ENCODE assay signal across 34 cellular contexts in genomic region chr4:35673137-35673536, GRCh38.
DNase-seq lines count a peak whose midpoint lies in the region; ATAC-seq, FAIRE-seq and TF ChIP-seq lines count a peak whose summit lies in the region.
"Had no signal": no experiment of that assay in that cellular context is flagged by ENCODE, and none has a peak within 500 bp of the region (broad histone marks: within the 10 kb centered on the region; RNA-seq: fewer than 3 reads in every experiment).

No MANE protein-coding gene starts in this region.

- DNase-seq in HepG2 (ENCODE audit: low spot score) (no peak), right lobe of liver (no peak), A549 (ENCODE audit: low read depth in 1 of 2, low spot score in 1 of 2) (no peak), IMR-90 (no peak), K562 (ENCODE audit: extremely low read depth in 1 of 4, low spot score in 3 of 4) (no peak), DMS153 (lab: John Stamatoyannopoulos, UW) (no peak)
- DNase-seq in activated T-helper 2 cell treated with anti-CD3 and anti-CD28 coated beads, Interferon-gamma antibody, Interleukin-2, Interleukin-4, amounts not matched to agents 10 μg/mL and 5 μg/mL and 100 μg/mL, durations not matched to agents 14 hours and 24 hours and 36 hours (ENCODE audit: low spot score): no peak
- DNase-seq: 8988T; ACHN; AML-193; BE2C; C1 segment of cervical spinal cord; Caco-2; Calu3; CD4-positive, alpha-beta memory T cell; CD4-positive, alpha-beta T cell; CD4-positive, CD25-positive, alpha-beta regulatory T cell; CD8-positive, alpha-beta memory T cell; CD8-positive, alpha-beta T cell; COR-L47; DMS 273 treated with DMSO at 0.1 percent for 48 hours; DMS53; DMS79; DMS79 treated with DMSO at 0.1 percent for 48 hours; DND-41; EL had no signal

- H3K14ac ChIP-seq in IMR-90 (replicated peaks; ENCODE audit: low read depth, low read length): no peak overlapping the region

- no peaks in the 10 kb centered on the region for H3K79me1 ChIP-seq in IMR-90 (ENCODE audit: low read depth in 1 of 2, low read length in 2 of 2)

- H2AFZ ChIP-seq in HepG2 (ENCODE audit: low read length) (no peak overlapping the region), IMR-90 (replicated peaks; ENCODE audit: low read length, poor library complexity) (no peak overlapping the region), K562 (ENCODE audit: low read depth, low read length) (no peak overlapping the region)

- H3K56ac ChIP-seq in IMR-90 (ENCODE audit: extremely low read depth, insufficient read depth, low read length): no peak overlapping the region

- FAIRE-seq in HepG2 (lab: Jason Lieb, UNC) (no peak), A549 (lab: Jason Lieb, UNC) (no peak), K562 (lab: Jason Lieb, UNC) (no peak)
- FAIRE-seq: D721Med had no signal

- no peak overlapping the region for H3K4ac ChIP-seq in IMR-90 (ENCODE audit: low read depth, low read length)

- no peaks in the 10 kb centered on the region for H3K27me3 Mint-ChIP-seq in activated T-helper 2 cell treated with anti-CD3 and anti-CD28 coated beads, Interferon-gamma antibody, Interleukin-2, Interleukin-4, amounts not matched to agents 10 μg/mL and 5 μg/mL and 100 μg/mL, durations not matched to agents 14 hours and 24 hours and 36 hours (ENCODE audit: low read depth)
- H3K27me3 Mint-ChIP-seq: B cell; CD4-positive, alpha-beta memory T cell; CD4-positive, alpha-beta T cell; CD4-positive, CD25-positive, alpha-beta regulatory T cell; CD8-positive, alpha-beta memory T cell had no signal

- 4% methylated on average over 1 of the region's 1 CpG for WGBS in HepG2 (ENCODE audit: low lambda C conversion rate)
- 19% methylated on average over 1 of the region's 1 CpG for WGBS in right lobe of liver (ENCODE audit: insufficient coverage, low coverage, low lambda C conversion rate, missing lambda C conversion rate)
- WGBS in A549 (ENCODE audit: missing lambda C conversion rate): 4% methylated on average over 1 of the region's 1 CpG
- no CpG with 5 or more reads among the region's 1 CpG for WGBS in IMR-90 (ENCODE audit: extremely low coverage in 2 of 2, insufficient read length in 1 of 2), 2 experiments
- 0% methylated on average over 1 of the region's 1 CpG for WGBS in K562 (ENCODE audit: insufficient coverage, low coverage, missing lambda C conversion rate)

- no peak for ATAC-seq in HepG2
- ATAC-seq in right lobe of liver: no peak
- ATAC-seq in A549: no peak
- no peak for ATAC-seq in IMR-90 (ENCODE audit: low read depth)
- ATAC-seq in K562: no peak
- no peak for ATAC-seq in HG03439 (IDR thresholded peaks at IDR 0.05; ENCODE audit: unreplicated experiment)
- ATAC-seq: CD8-positive, alpha-beta T cell had no signal

- H3K27me3 ChIP-seq in HepG2 (ENCODE audit: control insufficient read depth in 1 of 2, insufficient read depth in 2 of 2, low read length in 2 of 2) (no peaks in the 10 kb centered on the region), right lobe of liver (no peaks in the 10 kb centered on the region), IMR-90 (ENCODE audit: control insufficient read depth, insufficient read depth, low read length) (no peaks in the 10 kb centered on the region), K562 (ENCODE audit: control insufficient read depth in 2 of 2, insufficient read depth in 2 of 2, low read length in 2 of 2) (no peaks in the 10 kb centered on the region)
- H3K27me3 ChIP-seq: BE2C; BLaER1; BLaER1 treated with 17β-estradiol and CSF1 and Interleukin-3, amounts not matched to agents 10 nM and 100 nM had no signal

- H3K9me3 Mint-ChIP-seq in activated T-helper 2 cell treated with anti-CD3 and anti-CD28 coated beads, Interferon-gamma antibody, Interleukin-2, Interleukin-4, amounts not matched to agents 10 μg/mL and 5 μg/mL and 100 μg/mL, durations not matched to agents 14 hours and 24 hours and 36 hours: no peaks in the 10 kb centered on the region
- H3K9me3 Mint-ChIP-seq: CD4-positive, alpha-beta T cell; CD8-positive, alpha-beta T cell had no signal

- no peaks in the 10 kb centered on the region for H3K36me3 ChIP-seq in HepG2 (replicated peaks in 1 of 2; ENCODE audit: control insufficient read depth in 1 of 2, insufficient read depth in 2 of 2, low read length in 2 of 2)
- H3K36me3 ChIP-seq in right lobe of liver: no peaks in the 10 kb centered on the region
- no peaks in the 10 kb centered on the region for H3K36me3 ChIP-seq in IMR-90 (ENCODE audit: control insufficient read depth, insufficient read depth, low read length)
- no peaks in the 10 kb centered on the region for H3K36me3 ChIP-seq in K562 (ENCODE audit: control insufficient read depth, insufficient read depth, low read length)
- H3K36me3 ChIP-seq: BE2C; BLaER1; BLaER1 treated with 17β-estradiol and CSF1 and Interleukin-3, amounts not matched to agents 10 nM and 100 nM had no signal

- H3K23ac ChIP-seq in IMR-90 (ENCODE audit: low read depth, low read length): no peak overlapping the region

- intact Hi-C loops in HepG2 (cut with micrococcal nuclease; ENCODE audit: unreplicated experiment): no loop called here
- intact Hi-C loops in right lobe of liver (cut with DNase I): no loop called here
- intact Hi-C loops in IMR-90 (cut with micrococcal nuclease): no loop called here
- intact Hi-C loops in K562 (cut with micrococcal nuclease): no loop called here
- intact Hi-C loops in activated T-helper 2 cell treated with anti-CD3 and anti-CD28 coated beads, Interferon-gamma antibody, Interleukin-2, Interleukin-4, amounts not matched to agents 10 μg/mL and 5 μg/mL and 100 μg/mL, durations not matched to agents 14 hours and 24 hours and 36 hours (cut with micrococcal nuclease): no loop called here

- no peaks in the 10 kb centered on the region for H3K4me1 Mint-ChIP-seq in activated T-helper 2 cell treated with anti-CD3 and anti-CD28 coated beads, Interferon-gamma antibody, Interleukin-2, Interleukin-4, amounts not matched to agents 10 μg/mL and 5 μg/mL and 100 μg/mL, durations not matched to agents 14 hours and 24 hours and 36 hours (ENCODE audit: low read depth)
- H3K4me1 Mint-ChIP-seq: B cell; CD14-positive monocyte; CD4-positive, alpha-beta memory T cell; CD4-positive, CD25-positive, alpha-beta regulatory T cell; CD8-positive, alpha-beta memory T cell had no signal

- TF ChIP-seq EP300 in HepG2 (IDR thresholded peaks at IDR 0.05; ENCODE audit: low read depth in 2 of 2, low read length in 2 of 2) (no peak), HepG2 (CRISPR knock-in tag; IDR thresholded peaks at IDR 0.05; ENCODE audit: borderline replicate concordance) (no peak), A549 (IDR thresholded peaks at IDR 0.05) (no peak), K562 (IDR thresholded peaks at IDR 0.05; ENCODE audit: low read length) (no peak)

- no peak for TF ChIP-seq RAD21 in HepG2 (CRISPR knock-in tag; IDR thresholded peaks at IDR 0.05)
- no peak for TF ChIP-seq RAD21 in A549 (conservative IDR thresholded peaks at IDR 0.05 in 1 of 2, IDR thresholded peaks at IDR 0.05 in 1 of 2)
- no peak for TF ChIP-seq RAD21 in IMR-90 (IDR thresholded peaks at IDR 0.05; ENCODE audit: low read length)
- TF ChIP-seq RAD21 in K562 (CRISPR knock-in tag; conservative IDR thresholded peaks at IDR 0.05 in 1 of 2, IDR thresholded peaks at IDR 0.05 in 1 of 2): no peak

- H4K5ac ChIP-seq in IMR-90 (ENCODE audit: low read depth, low read length): no peak overlapping the region

- H3K27ac ChIP-seq in HepG2 (ENCODE audit: extremely low read length, insufficient read depth, low read length) (no peak overlapping the region), right lobe of liver (no peak overlapping the region), A549 (no peak overlapping the region), IMR-90 (ENCODE audit: insufficient read depth, low read length) (no peak overlapping the region), K562 (ENCODE audit: extremely low read depth, low read depth, low read length) (no peak overlapping the region)
- H3K27ac ChIP-seq: 22Rv1; BLaER1; BLaER1 treated with 17β-estradiol and CSF1 and Interleukin-3, amounts not matched to agents 10 nM and 100 nM; C4-2B had no signal

- POLR2A ChIA-PET in HepG2 (lab: Yijun Ruan, JAX) (no interaction called here), A549 (lab: Yijun Ruan, JAX) (no interaction called here), IMR-90 (lab: Charles Lee; ENCODE audit: unreplicated experiment) (no interaction called here), K562 (lab: Yijun Ruan, JAX) (interaction anchor here (0.8 kb wide), 1 partner anchor 15 kb away, joined by 3 read pairs; no protein-coding TSS in a partner anchor)

- no peak overlapping the region for H3K4me2 ChIP-seq in HepG2 (ENCODE audit: low read depth, low read length)
- no peak overlapping the region for H3K4me2 ChIP-seq in A549
- H3K4me2 ChIP-seq in IMR-90 (ENCODE audit: low read depth, low read length): no peak overlapping the region
- H3K4me2 ChIP-seq in K562 (ENCODE audit: insufficient read depth, low read length): no peak overlapping the region
- H3K4me2 ChIP-seq: BLaER1; BLaER1 treated with 17β-estradiol and CSF1 and Interleukin-3, amounts not matched to agents 10 nM and 100 nM had no signal

- no peak overlapping the region for H3K9ac ChIP-seq in HepG2 (ENCODE audit: insufficient read depth, low read depth, low read length)
- H3K9ac ChIP-seq in IMR-90 (ENCODE audit: low read depth, low read length): no peak overlapping the region
- H3K9ac ChIP-seq in K562 (ENCODE audit: insufficient read depth in 1 of 2, low read depth in 2 of 2, low read length in 2 of 2): no peak overlapping the region
- H3K9ac ChIP-seq: BLaER1; BLaER1 treated with 17β-estradiol and CSF1 and Interleukin-3, amounts not matched to agents 10 nM and 100 nM had no signal

- CTCF ChIA-PET in HepG2 (lab: Yijun Ruan, JAX; ENCODE audit: low intra/inter-chr PET ratio, low total read pairs) (no interaction called here), A549 (lab: Yijun Ruan, JAX) (no interaction called here), IMR-90 (lab: Yijun Ruan, JAX) (no interaction called here), K562 (lab: Yijun Ruan, JAX; ENCODE audit: low intra/inter-chr PET ratio) (no interaction called here)

- no peaks in the 10 kb centered on the region for H3K36me3 Mint-ChIP-seq in activated T-helper 2 cell treated with anti-CD3 and anti-CD28 coated beads, Interferon-gamma antibody, Interleukin-2, Interleukin-4, amounts not matched to agents 10 μg/mL and 5 μg/mL and 100 μg/mL, durations not matched to agents 14 hours and 24 hours and 36 hours (ENCODE audit: low read depth)
- H3K36me3 Mint-ChIP-seq: CD14-positive monocyte; CD4-positive, alpha-beta memory T cell; CD4-positive, CD25-positive, alpha-beta regulatory T cell; CD8-positive, alpha-beta memory T cell; CD8-positive, alpha-beta T cell had no signal

- in situ Hi-C loops in HepG2 (cut with HindIII; ENCODE audit: extremely low pct_ligation_motif_present, low pct_unique_long_range_greater_than_20kb) (no loop called here), IMR-90 (cut with MboI; ENCODE audit: low sequenced_read_pairs) (no loop called here), K562 (cut with MboI) (no loop called here)

- H2BK120ac ChIP-seq in IMR-90 (ENCODE audit: low read depth, low read length): no peak overlapping the region

- H3K79me2 ChIP-seq in HepG2 (ENCODE audit: insufficient read depth, low read length) (no peaks in the 10 kb centered on the region), K562 (ENCODE audit: control insufficient read depth, insufficient read depth, low read length) (no peaks in the 10 kb centered on the region)

- dilution Hi-C loops in IMR-90 (cut with HindIII; ENCODE audit: low sequenced_read_pairs, unreplicated experiment): no loop called here

- no peak overlapping the region for H3K18ac ChIP-seq in IMR-90 (ENCODE audit: low read depth, low read length)

- H2BK5ac ChIP-seq in IMR-90 (ENCODE audit: low read depth, low read length, poor library complexity, severe bottlenecking): no peak overlapping the region

- no peak overlapping the region for H4K8ac ChIP-seq in IMR-90 (ENCODE audit: low read depth in 2 of 2, low read length in 2 of 2)

- no peak overlapping the region for H4K91ac ChIP-seq in IMR-90 (ENCODE audit: insufficient read depth, low read depth, low read length)

- no peak overlapping the region for H2BK15ac ChIP-seq in IMR-90 (ENCODE audit: low read depth, low read length)

- H3K4me3 ChIP-seq in HepG2 (replicated peaks in 1 of 3; ENCODE audit: insufficient read depth in 1 of 3, low read depth in 2 of 3, low read length in 3 of 3) (no peak overlapping the region), right lobe of liver (no peak overlapping the region), A549 (no peak overlapping the region), IMR-90 (ENCODE audit: insufficient read depth, low read depth, low read length) (no peak overlapping the region), K562 (no peak overlapping the region)
- H3K4me3 ChIP-seq: BLaER1; BLaER1 treated with 17β-estradiol and CSF1 and Interleukin-3, amounts not matched to agents 10 nM and 100 nM had no signal

- H2AK9ac ChIP-seq in IMR-90 (replicated peaks; ENCODE audit: low read depth, low read length, poor library complexity): no peak overlapping the region

- H2AK5ac ChIP-seq in IMR-90 (ENCODE audit: low read depth, low read length): no peak overlapping the region

- H3K9me3 ChIP-seq in HepG2 (ENCODE audit: low read length) (no peaks in the 10 kb centered on the region), right lobe of liver (no peaks in the 10 kb centered on the region), A549 (no peaks in the 10 kb centered on the region), IMR-90 (ENCODE audit: control insufficient read depth, insufficient read depth, low read length) (peaks cover 2% of the 10 kb centered on the region; the same call in 1 of the 2 replicates), K562 (replicated peaks; ENCODE audit: control insufficient read depth, insufficient read depth, low read depth, low read length) (no peaks in the 10 kb centered on the region)
- H3K9me3 ChIP-seq: BE2C; BLaER1; BLaER1 treated with 17β-estradiol and CSF1 and Interleukin-3, amounts not matched to agents 10 nM and 100 nM; Caco-2 had no signal

- H2BK20ac ChIP-seq in IMR-90 (ENCODE audit: low read depth, low read length): no peak overlapping the region

- TF ChIP-seq CTCF in HepG2 (CRISPR knock-in tag; IDR thresholded peaks at IDR 0.05): no peak
- no peak for TF ChIP-seq CTCF in right lobe of liver (IDR thresholded peaks at IDR 0.05)
- no peak for TF ChIP-seq CTCF in A549 (IDR thresholded peaks at IDR 0.05)
- TF ChIP-seq CTCF in IMR-90 (conservative IDR thresholded peaks at IDR 0.05; ENCODE audit: low read depth, low read length): no peak
- TF ChIP-seq CTCF in K562 (IDR thresholded peaks at IDR 0.05 in 2 of 3, conservative IDR thresholded peaks at IDR 0.05 in 1 of 3; ENCODE audit: insufficient read depth in 2 of 3, low read depth in 1 of 3, low read length in 3 of 3): no peak

- H3K4me1 ChIP-seq in HepG2 (ENCODE audit: insufficient read depth, low read length) (no peaks in the 10 kb centered on the region), right lobe of liver (no peaks in the 10 kb centered on the region), A549 (no peaks in the 10 kb centered on the region), IMR-90 (ENCODE audit: control insufficient read depth, insufficient read depth, low read length) (no peaks in the 10 kb centered on the region), K562 (replicated peaks in 1 of 2; ENCODE audit: control insufficient read depth in 2 of 2, insufficient read depth in 2 of 2, low read length in 2 of 2) (no peaks in the 10 kb centered on the region)
- H3K4me1 ChIP-seq: BE2C; BLaER1; BLaER1 treated with 17β-estradiol and CSF1 and Interleukin-3, amounts not matched to agents 10 nM and 100 nM; Caco-2 had no signal

- H3K9me1 ChIP-seq in IMR-90 (ENCODE audit: insufficient read depth, low read length): no peaks in the 10 kb centered on the region
- H3K9me1 ChIP-seq in K562 (ENCODE audit: control insufficient read depth, insufficient read depth, low read length): no peaks in the 10 kb centered on the region

- no peak overlapping the region for H3K4me3 Mint-ChIP-seq in activated T-helper 2 cell treated with anti-CD3 and anti-CD28 coated beads, Interferon-gamma antibody, Interleukin-2, Interleukin-4, amounts not matched to agents 10 μg/mL and 5 μg/mL and 100 μg/mL, durations not matched to agents 14 hours and 24 hours and 36 hours (ENCODE audit: low read depth)
- H3K4me3 Mint-ChIP-seq: B cell; CD14-positive monocyte; CD4-positive, alpha-beta memory T cell; CD4-positive, alpha-beta T cell; CD4-positive, CD25-positive, alpha-beta regulatory T cell; CD8-positive, alpha-beta memory T cell; CD8-positive, alpha-beta T cell had no signal

- no peak overlapping the region for H3K27ac Mint-ChIP-seq in activated T-helper 2 cell treated with anti-CD3 and anti-CD28 coated beads, Interferon-gamma antibody, Interleukin-2, Interleukin-4, amounts not matched to agents 10 μg/mL and 5 μg/mL and 100 μg/mL, durations not matched to agents 14 hours and 24 hours and 36 hours
- H3K27ac Mint-ChIP-seq: B cell; CD14-positive monocyte; CD4-positive, alpha-beta memory T cell; CD4-positive, alpha-beta T cell; CD4-positive, CD25-positive, alpha-beta regulatory T cell; CD8-positive, alpha-beta memory T cell; CD8-positive, alpha-beta T cell had no signal

- BruUV-seq in HepG2 (replicated peaks; lab: Mats Ljungman, UMichigan) (no TSS peak), IMR-90 (replicated peaks; lab: Mats Ljungman, UMichigan) (no TSS peak), K562 (replicated peaks; lab: Mats Ljungman, UMichigan) (no TSS peak)

- H4K20me1 ChIP-seq in HepG2 (ENCODE audit: insufficient read depth, low read length) (no peaks in the 10 kb centered on the region), IMR-90 (ENCODE audit: insufficient read depth, low read length) (no peaks in the 10 kb centered on the region), K562 (replicated peaks; ENCODE audit: control insufficient read depth, insufficient read depth, low read length) (no peaks in the 10 kb centered on the region)
- H4K20me1 ChIP-seq: BLaER1; BLaER1 treated with 17β-estradiol and CSF1 and Interleukin-3, amounts not matched to agents 10 nM and 100 nM had no signal

- TF ChIP-seq POLR2A in HepG2 (IDR thresholded peaks at IDR 0.05; ENCODE audit: insufficient read depth in 1 of 2, low read depth in 2 of 2, low read length in 2 of 2) (no peak), right lobe of liver (IDR thresholded peaks at IDR 0.05) (no peak), A549 (IDR thresholded peaks at IDR 0.05; ENCODE audit: low read length) (no peak), IMR-90 (IDR thresholded peaks at IDR 0.05; ENCODE audit: low read depth, low read length) (no peak), K562 (conservative IDR thresholded peaks at IDR 0.05) (no peak)

Comparison
In these comparisons a context has a peak if more than half of its experiments do, and no peak if none do; other contexts are left out.
1. Of the 241 proteins assayed by ChIP-seq in both HepG2 and K562: peak only in HepG2: none; only in K562: none; in both: MAFF and MAFK; in neither: 239.